ENCODE assay signal across 9 cellular contexts in genomic region chr1:41891403-41891896, GRCh38.
DNase-seq lines count a peak whose midpoint lies in the region; ATAC-seq and FAIRE-seq lines count a peak whose summit lies in the region.
"Had no signal": no experiment of that assay in that cellular context is flagged by ENCODE, and none has a peak within 500 bp of the region (broad histone marks: within the 10 kb centered on the region; RNA-seq: fewer than 3 reads in every experiment).

No MANE protein-coding gene starts in this region.

- H3K36me3 ChIP-seq in ACC112 (ENCODE audit: insufficient read depth, low read length) = no peaks in the 10 kb centered on the region

- H3K4me3 Mint-ChIP-seq in activated naive CD4-positive, alpha-beta T cell treated with anti-CD3 and anti-CD28 coated beads, Interleukin-2, amount 10 ng/mL, durations not matched to agents 7 days and 5 days = peak overlapping the region; percentile 73

- ATAC-seq in GM18870 (IDR thresholded peaks at IDR 0.05; ENCODE audit: unreplicated experiment) (peak; percentile 74), HG03135 (IDR thresholded peaks at IDR 0.05; ENCODE audit: unreplicated experiment) (peak; percentile 90)

- no peaks in the 10 kb centered on the region for H3K9me3 Mint-ChIP-seq in activated naive CD4-positive, alpha-beta T cell treated with anti-CD3 and anti-CD28 coated beads, Interleukin-2, amount 10 ng/mL, durations not matched to agents 7 days and 5 days

- CTCF ChIA-PET in activated naive CD4-positive, alpha-beta T cell treated with anti-CD3 and anti-CD28 coated beads, Interleukin-2, amount 10 ng/mL, durations not matched to agents 7 days and 5 days (lab: Charles Lee) = interaction anchor here (0.6 to 2.8 kb wide), 19 partner anchors 11 to 317 kb away, joined by 3 to 16 read pairs (median 4); partner anchors contain the start of gene HIVEP3

- H3K4me1 Mint-ChIP-seq in activated naive CD4-positive, alpha-beta T cell treated with anti-CD3 and anti-CD28 coated beads, Interleukin-2, amount 10 ng/mL, durations not matched to agents 7 days and 5 days = peaks cover 71% of the 10 kb centered on the region

- H3K27ac Mint-ChIP-seq in activated naive CD4-positive, alpha-beta T cell treated with anti-CD3 and anti-CD28 coated beads, Interleukin-2, amount 10 ng/mL, durations not matched to agents 7 days and 5 days = peak overlapping the region; percentile 93

- DNase-seq in RCC 7860 (ENCODE audit: low spot score) (peak; percentile 50), islet precursor cell (peak; percentile 52), middle frontal gyrus (ENCODE audit: extremely low spot score, low spot score) (no peak)
- DNase-seq in activated naive CD4-positive, alpha-beta T cell treated with anti-CD3 and anti-CD28 coated beads, Interleukin-2, amount 10 ng/mL, durations not matched to agents 7 days and 5 days = peak; percentile 79
- peak; percentile 19 to 41 for DNase-seq in stimulated activated CD4-positive, alpha-beta T cell treated with anti-CD3 and anti-CD28 coated beads, Interleukin-2, amount 100 ng/mL, for 48 hours

- no peaks in the 10 kb centered on the region for H3K27me3 ChIP-seq in ACC112 (ENCODE audit: insufficient read depth, low read length)

- no peaks in the 10 kb centered on the region for H3K36me3 Mint-ChIP-seq in activated naive CD4-positive, alpha-beta T cell treated with anti-CD3 and anti-CD28 coated beads, Interleukin-2, amount 10 ng/mL, durations not matched to agents 7 days and 5 days

- H3K79me2 ChIP-seq in ACC112 (ENCODE audit: control insufficient read depth, insufficient read depth, low read length, unreplicated experiment) = no peaks in the 10 kb centered on the region

- H3K4me1 ChIP-seq in ACC112 (ENCODE audit: control insufficient read depth, insufficient read depth, low read length, unreplicated experiment) = peaks cover 11% of the 10 kb centered on the region

- no peaks in the 10 kb centered on the region for H3K27me3 Mint-ChIP-seq in activated naive CD4-positive, alpha-beta T cell treated with anti-CD3 and anti-CD28 coated beads, Interleukin-2, amount 10 ng/mL, durations not matched to agents 7 days and 5 days

- peak overlapping the region; percentile 33; the same call in 1 of the 2 replicates for H3K27ac ChIP-seq in ACC112 (ENCODE audit: low read depth, low read length)

- peak overlapping the region; percentile 98 for H2AFZ ChIP-seq in ACC112 (ENCODE audit: low read length, unreplicated experiment)

- peak overlapping the region; percentile 71 for H3K4me3 ChIP-seq in ACC112 (ENCODE audit: low read depth, low read length)

- no peak for FAIRE-seq in RCC 7860 (lab: Jason Lieb, UNC)
- FAIRE-seq: G401.6 had no signal
